Comparison of ENCODE assay signal across 8 cellular contexts in genomic region chr5:176447982-176448608, GRCh38. TPM values are rescaled to one million over a fixed set of nuclear protein-coding genes. Genes with fewer than 3 reads are reported as not detected.
DNase-seq lines count a peak whose midpoint lies in the region; ATAC-seq and TF ChIP-seq lines count a peak whose summit lies in the region.

FAF2 (plus strand) TSS chr5:176448385; CDS start chr5:176448408, 23 bp downstream.

- peak; percentile 93 for TF ChIP-seq CTCF in GM10266 (IDR thresholded peaks at IDR 0.05; ENCODE audit: control insufficient read depth, insufficient read depth, low read depth, missing control alignments)
- peak; percentile 99 for TF ChIP-seq CTCF in SK-N-SH (IDR thresholded peaks at IDR 0.05)

- 3% methylated on average over 12 of the region's 49 CpGs for WGBS in SK-N-SH (ENCODE audit: low lambda C conversion rate)

- peaks cover 18% of the 10 kb centered on the region for H4K20me1 ChIP-seq in SK-N-SH (ENCODE audit: insufficient read depth)

- H3K27ac ChIP-seq in SK-N-SH (ENCODE audit: low read depth in 2 of 2, low read length in 1 of 2), result peak within 1 kb of the TSS; percentile 91 to 93

- H3K4me1 ChIP-seq in SK-N-SH (ENCODE audit: control insufficient read depth in 1 of 2, insufficient read depth in 2 of 2, low read depth in 1 of 2, low read length in 1 of 2), result peaks cover 0 to 3% of the 10 kb centered on the region in 2 experiments; a peak in 2 of 4 replicates

- peak; percentile 90 for ATAC-seq in HG02588 (IDR thresholded peaks at IDR 0.05; ENCODE audit: unreplicated experiment)

- peaks cover 7 to 11% of the 10 kb centered on the region in 2 experiments for H3K36me3 ChIP-seq in SK-N-SH (replicated peaks in 1 of 2; ENCODE audit: control insufficient read depth in 1 of 2, insufficient read depth in 2 of 2, low read length in 1 of 2)

- no peaks in the 10 kb centered on the region for H3K9me3 ChIP-seq in SK-N-SH

- peaks cover 10% of the 10 kb centered on the region for H3F3A ChIP-seq in SK-N-SH (replicated peaks; ENCODE audit: insufficient read depth)

- CTCF ChIA-PET in SK-N-SH (lab: Yijun Ruan, JAX), result interaction anchor here (0.6 to 4.3 kb wide), 41 partner anchors 10 to 718 kb away, joined by 3 to 47 read pairs (median 4); partner anchors contain the start of genes CLTB, EIF4E1B, RNF44 and SNCB

- H3K79me2 ChIP-seq in SK-N-SH (ENCODE audit: insufficient read depth), result peaks cover 47% of the 10 kb centered on the region

- H3K9ac ChIP-seq in SK-N-SH, result peak within 1 kb of the TSS; percentile 92

- H2AFZ ChIP-seq in SK-N-SH (ENCODE audit: low read depth), result peak within 1 kb of the TSS; percentile 90

- POLR2A ChIA-PET in SK-N-SH (lab: Yijun Ruan, JAX), result interaction anchor here (0.7 to 0.9 kb wide), 3 partner anchors 86 to 89 kb away, joined by 3 to 4 read pairs (median 3); partner anchors contain the start of gene RNF44

- DNase-seq in GM10266 (ENCODE audit: extremely low spot score), result peak; percentile 98
- DNase-seq in NCI-H1048 (lab: John Stamatoyannopoulos, UW), result peak; percentile 97
- peak; percentile 99 for DNase-seq in SK-N-SH
- peak; percentile 94 for DNase-seq in activated naive CD4-positive, alpha-beta T cell treated with anti-CD3 and anti-CD28 coated beads, Interleukin-2, amount 50 U/mL, for 16 hours
- peak; percentile 99 for DNase-seq in germinal center (ENCODE audit: low spot score)
- DNase-seq in non-pigmented ciliary epithelial cell (ENCODE audit: low read depth), result peak; percentile 98
- DNase-seq in superior temporal gyrus (ENCODE audit: extremely low spot score), result peak; percentile 97

- H3K4me3 ChIP-seq in SK-N-SH (ENCODE audit: low read depth in 2 of 2, low read length in 1 of 2), result peak within 1 kb of the TSS; percentile 88 to 93

- no peak for TF ChIP-seq EP300 in SK-N-SH (IDR thresholded peaks at IDR 0.05; ENCODE audit: borderline replicate concordance in 1 of 2, low read depth in 1 of 2, low read length in 1 of 2)

- H3K9me2 ChIP-seq in SK-N-SH, result no peaks in the 10 kb centered on the region

- no peaks in the 10 kb centered on the region for H3K27me3 ChIP-seq in SK-N-SH (ENCODE audit: insufficient read depth)

- peak within 1 kb of the TSS; percentile 89 for H3K4me2 ChIP-seq in SK-N-SH

- TF ChIP-seq RAD21 in SK-N-SH (IDR thresholded peaks at IDR 0.05; ENCODE audit: low read length), result no peak

TF ChIP-seq in SK-N-SH, 30 proteins besides CTCF, POLR2A, EP300 and RAD21 (continues in another document):
- TF ChIP-seq POLR2AphosphoS5 (IDR thresholded peaks at IDR 0.05; ENCODE audit: low read depth, low read length) (peak; percentile 89), GATA2 (CRISPR knock-in tag; IDR thresholded peaks at IDR 0.05) (no peak), MAX (IDR thresholded peaks at IDR 0.05; ENCODE audit: low read depth) (0 out of 2 replicates have a peak, but pooled peaks have one; percentile 14), TEAD4 (IDR thresholded peaks at IDR 0.05; ENCODE audit: borderline replicate concordance, insufficient read depth) (no peak), RFX5 (IDR thresholded peaks at IDR 0.05; ENCODE audit: low read length) (no peak), YY1 (IDR thresholded peaks at IDR 0.05; ENCODE audit: low read depth) (peak; percentile 95), FOSL2 (IDR thresholded peaks at IDR 0.05; ENCODE audit: borderline replicate concordance, low read depth) (no peak), SIN3A (IDR thresholded peaks at IDR 0.05; ENCODE audit: borderline replicate concordance, low read depth, low read length) (0 out of 2 replicates have a peak, but pooled peaks have one; percentile 19), GABPA (IDR thresholded peaks at IDR 0.05; ENCODE audit: low read depth) (peak; percentile 90), NRF1 (IDR thresholded peaks at IDR 0.05; ENCODE audit: low read depth, low read length) (peak; percentile 81), EZH2phosphoT487 (IDR thresholded peaks at IDR 0.05; ENCODE audit: borderline replicate concordance, low read depth) (no peak), CHD2 (IDR thresholded peaks at IDR 0.05; ENCODE audit: low read length, partially characterized antibody) (peak; percentile 12), FOXJ3 (CRISPR knock-in tag; IDR thresholded peaks at IDR 0.05) (no peak), RXRA (IDR thresholded peaks at IDR 0.05; ENCODE audit: borderline replicate concordance, low read depth) (no peak), MEF2A (IDR thresholded peaks at IDR 0.05; ENCODE audit: borderline replicate concordance, low read depth) (no peak), RCOR1 (IDR thresholded peaks at IDR 0.05; ENCODE audit: low read length) (no peak), MXI1 (IDR thresholded peaks at IDR 0.05; ENCODE audit: low read depth, low read length) (no peak; the same call in 1 of the 2 replicates), FOXM1 (IDR thresholded peaks at IDR 0.05; ENCODE audit: low read depth) (no peak), TAF1 (IDR thresholded peaks at IDR 0.05; ENCODE audit: borderline replicate concordance, low read depth, low read length) (peak; percentile 97)
- TF ChIP-seq, protein P1, sequence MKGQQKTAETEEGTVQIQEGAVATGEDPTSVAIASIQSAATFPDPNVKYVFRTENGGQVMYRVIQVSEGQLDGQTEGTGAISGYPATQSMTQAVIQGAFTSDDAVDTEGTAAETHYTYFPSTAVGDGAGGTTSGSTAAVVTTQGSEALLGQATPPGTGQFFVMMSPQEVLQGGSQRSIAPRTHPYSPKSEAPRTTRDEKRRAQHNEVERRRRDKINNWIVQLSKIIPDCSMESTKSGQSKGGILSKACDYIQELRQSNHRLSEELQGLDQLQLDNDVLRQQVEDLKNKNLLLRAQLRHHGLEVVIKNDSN (IDR thresholded peaks at IDR 0.05; ENCODE audit: borderline replicate concordance, low read depth), result no peak
- TF ChIP-seq, protein P2, sequence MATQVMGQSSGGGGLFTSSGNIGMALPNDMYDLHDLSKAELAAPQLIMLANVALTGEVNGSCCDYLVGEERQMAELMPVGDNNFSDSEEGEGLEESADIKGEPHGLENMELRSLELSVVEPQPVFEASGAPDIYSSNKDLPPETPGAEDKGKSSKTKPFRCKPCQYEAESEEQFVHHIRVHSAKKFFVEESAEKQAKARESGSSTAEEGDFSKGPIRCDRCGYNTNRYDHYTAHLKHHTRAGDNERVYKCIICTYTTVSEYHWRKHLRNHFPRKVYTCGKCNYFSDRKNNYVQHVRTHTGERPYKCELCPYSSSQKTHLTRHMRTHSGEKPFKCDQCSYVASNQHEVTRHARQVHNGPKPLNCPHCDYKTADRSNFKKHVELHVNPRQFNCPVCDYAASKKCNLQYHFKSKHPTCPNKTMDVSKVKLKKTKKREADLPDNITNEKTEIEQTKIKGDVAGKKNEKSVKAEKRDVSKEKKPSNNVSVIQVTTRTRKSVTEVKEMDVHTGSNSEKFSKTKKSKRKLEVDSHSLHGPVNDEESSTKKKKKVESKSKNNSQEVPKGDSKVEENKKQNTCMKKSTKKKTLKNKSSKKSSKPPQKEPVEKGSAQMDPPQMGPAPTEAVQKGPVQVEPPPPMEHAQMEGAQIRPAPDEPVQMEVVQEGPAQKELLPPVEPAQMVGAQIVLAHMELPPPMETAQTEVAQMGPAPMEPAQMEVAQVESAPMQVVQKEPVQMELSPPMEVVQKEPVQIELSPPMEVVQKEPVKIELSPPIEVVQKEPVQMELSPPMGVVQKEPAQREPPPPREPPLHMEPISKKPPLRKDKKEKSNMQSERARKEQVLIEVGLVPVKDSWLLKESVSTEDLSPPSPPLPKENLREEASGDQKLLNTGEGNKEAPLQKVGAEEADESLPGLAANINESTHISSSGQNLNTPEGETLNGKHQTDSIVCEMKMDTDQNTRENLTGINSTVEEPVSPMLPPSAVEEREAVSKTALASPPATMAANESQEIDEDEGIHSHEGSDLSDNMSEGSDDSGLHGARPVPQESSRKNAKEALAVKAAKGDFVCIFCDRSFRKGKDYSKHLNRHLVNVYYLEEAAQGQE (IDR thresholded peaks at IDR 0.05; ENCODE audit: low read depth, low read length), result peak; percentile 52; the same call in 1 of the 2 replicates
- TF ChIP-seq, protein P3, sequence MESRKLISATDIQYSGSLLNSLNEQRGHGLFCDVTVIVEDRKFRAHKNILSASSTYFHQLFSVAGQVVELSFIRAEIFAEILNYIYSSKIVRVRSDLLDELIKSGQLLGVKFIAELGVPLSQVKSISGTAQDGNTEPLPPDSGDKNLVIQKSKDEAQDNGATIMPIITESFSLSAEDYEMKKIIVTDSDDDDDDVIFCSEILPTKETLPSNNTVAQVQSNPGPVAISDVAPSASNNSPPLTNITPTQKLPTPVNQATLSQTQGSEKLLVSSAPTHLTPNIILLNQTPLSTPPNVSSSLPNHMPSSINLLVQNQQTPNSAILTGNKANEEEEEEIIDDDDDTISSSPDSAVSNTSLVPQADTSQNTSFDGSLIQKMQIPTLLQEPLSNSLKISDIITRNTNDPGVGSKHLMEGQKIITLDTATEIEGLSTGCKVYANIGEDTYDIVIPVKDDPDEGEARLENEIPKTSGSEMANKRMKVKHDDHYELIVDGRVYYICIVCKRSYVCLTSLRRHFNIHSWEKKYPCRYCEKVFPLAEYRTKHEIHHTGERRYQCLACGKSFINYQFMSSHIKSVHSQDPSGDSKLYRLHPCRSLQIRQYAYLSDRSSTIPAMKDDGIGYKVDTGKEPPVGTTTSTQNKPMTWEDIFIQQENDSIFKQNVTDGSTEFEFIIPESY (IDR thresholded peaks at IDR 0.05; ENCODE audit: borderline replicate concordance, low read depth), result peak; percentile 65; the same call in 1 of the 2 replicates
- TF ChIP-seq, protein P4, sequence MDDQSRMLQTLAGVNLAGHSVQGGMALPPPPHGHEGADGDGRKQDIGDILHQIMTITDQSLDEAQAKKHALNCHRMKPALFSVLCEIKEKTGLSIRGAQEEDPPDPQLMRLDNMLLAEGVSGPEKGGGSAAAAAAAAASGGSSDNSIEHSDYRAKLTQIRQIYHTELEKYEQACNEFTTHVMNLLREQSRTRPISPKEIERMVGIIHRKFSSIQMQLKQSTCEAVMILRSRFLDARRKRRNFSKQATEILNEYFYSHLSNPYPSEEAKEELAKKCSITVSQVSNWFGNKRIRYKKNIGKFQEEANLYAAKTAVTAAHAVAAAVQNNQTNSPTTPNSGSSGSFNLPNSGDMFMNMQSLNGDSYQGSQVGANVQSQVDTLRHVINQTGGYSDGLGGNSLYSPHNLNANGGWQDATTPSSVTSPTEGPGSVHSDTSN (IDR thresholded peaks at IDR 0.05), result no peak

RNA-seq across cellular contexts. Expression of gene FAF2, which starts in this region (rescaled TPM):
- 25.5 and 35.1 TPM in 2 replicates for polyA plus RNA-seq in SK-N-SH (2012; rRNA removed)
- polyA plus RNA-seq in SK-N-SH (2012; cell fraction: cytosol; rRNA removed), result 29.5 and 30.4 TPM in 2 replicates
- 16.0 and 34.3 TPM in 2 replicates for polyA plus RNA-seq in SK-N-SH (2012; cell fraction: nucleus; rRNA removed)

Comparison
In these comparisons a context has a peak if more than half of its experiments do, and no peak if none do; other contexts are left out.
1. Peak in every context shown above with its lines: DNase-seq, ATAC-seq, H3K4me3 ChIP-seq and H3K27ac ChIP-seq.